Comparison of ENCODE assay signal across 20 cellular contexts in genomic region chr3:108475220-108475782, GRCh38. TPM values are rescaled to one million over a fixed set of nuclear protein-coding genes. Genes with fewer than 3 reads are reported as not detected.
DNase-seq lines count a peak whose midpoint lies in the region; ATAC-seq and TF ChIP-seq lines count a peak whose summit lies in the region.
"Had no signal": no experiment of that assay in that cellular context is flagged by ENCODE, and none has a peak within 500 bp of the region (broad histone marks: within the 10 kb centered on the region; RNA-seq: fewer than 3 reads in every experiment).

No MANE protein-coding gene starts in this region.

- H3K27me3 ChIP-seq in Loucy (ENCODE audit: insufficient read depth, low read length, poor library complexity, severe bottlenecking) (no peaks in the 10 kb centered on the region), dorsolateral prefrontal cortex (no peaks in the 10 kb centered on the region)
- H3K27me3 ChIP-seq: esophagus muscularis mucosa, MG63 had no signal

- no peaks in the 10 kb centered on the region for H3K79me2 ChIP-seq in Loucy (ENCODE audit: insufficient read depth, low read length)

- CTCF ChIA-PET in HEK293T (lab: Yijun Ruan, JAX), result interaction anchor here (0.5 to 1.2 kb wide), 2 partner anchors 11 to 1245 kb away, joined by 3 read pairs; no protein-coding TSS in a partner anchor

- DNase-seq in dorsolateral prefrontal cortex (no peak), hepatic stellate cell (ENCODE audit: low spot score) (no peak), natural killer cell (no peak), HEK293T (ENCODE audit: extremely low spot score) (no peak)
- DNase-seq in activated effector memory CD4-positive, alpha-beta T cell treated with anti-CD3 and anti-CD28 coated beads, Interleukin-2, amount 50 U/mL, for 16 hours, result no peak
- DNase-seq: activated CD8-positive, alpha-beta T cell treated with anti-CD3 and anti-CD28 coated beads, Interleukin-2, amount 10 ng/mL, durations not matched to agents 7 days and 5 days; activated T-cell treated with anti-CD3 and anti-CD28 coated beads, Interleukin-2, amount 50 U/mL, for 72 hours; CD8-positive, alpha-beta memory T cell; DND-41; HFFc6; immature natural killer cell; mesenchymal stem cell; MG63; NCI-H2081 treated with DMSO at 0.1 percent for 48 hours; WERI-Rb-1 had no signal

- no peaks in the 10 kb centered on the region for H3F3A ChIP-seq in Loucy (ENCODE audit: low read depth)

- no peaks in the 10 kb centered on the region for H4K20me1 ChIP-seq in Loucy (ENCODE audit: insufficient read depth, low read length, poor library complexity, severe bottlenecking)

- POLR2A ChIA-PET in HEK293T (lab: Yijun Ruan, JAX), result interaction anchor here (0.7 kb wide), 1 partner anchor 484 kb away, joined by 3 read pairs; no protein-coding TSS in a partner anchor

- TF ChIP-seq CTCF in Loucy (conservative IDR thresholded peaks at IDR 0.05; ENCODE audit: low read length) (no peak), dorsolateral prefrontal cortex (IDR thresholded peaks at IDR 0.05 in 54 of 56, conservative IDR thresholded peaks at IDR 0.05 in 2 of 56; ENCODE audit: low read depth in 1 of 56, partially characterized antibody in 56 of 56) (peak in 1 of 56 donors; percentile 11), natural killer cell (IDR thresholded peaks at IDR 0.05) (no peak)

- H3K27ac Mint-ChIP-seq in natural killer cell, result no peak overlapping the region
- H3K27ac Mint-ChIP-seq: activated CD8-positive, alpha-beta T cell treated with anti-CD3 and anti-CD28 coated beads, Interleukin-2, amount 10 ng/mL, durations not matched to agents 7 days and 5 days; activated T-cell treated with anti-CD3 and anti-CD28 coated beads, Interleukin-2, amount 50 U/mL, for 72 hours; CD8-positive, alpha-beta memory T cell; immature natural killer cell had no signal

- H3K4me3 ChIP-seq in Loucy (ENCODE audit: low read length, poor library complexity, severe bottlenecking), result no peak overlapping the region
- peak overlapping the region in 1 of 59 donors; percentile 14 for H3K4me3 ChIP-seq in dorsolateral prefrontal cortex
- H3K4me3 ChIP-seq: esophagus muscularis mucosa, MG63 had no signal

- H3K36me3 Mint-ChIP-seq in natural killer cell, result no peaks in the 10 kb centered on the region
- H3K36me3 Mint-ChIP-seq: CD8-positive, alpha-beta memory T cell; immature natural killer cell had no signal

- no peaks in the 10 kb centered on the region for H3K9me3 Mint-ChIP-seq in natural killer cell
- H3K9me3 Mint-ChIP-seq: activated T-cell treated with anti-CD3 and anti-CD28 coated beads, Interleukin-2, amount 50 U/mL, for 72 hours; CD8-positive, alpha-beta memory T cell; HFFc6; immature natural killer cell had no signal

- H3K9ac ChIP-seq in Loucy (ENCODE audit: low read depth, low read length, poor library complexity, severe bottlenecking), result no peak overlapping the region

- H3K9me3 ChIP-seq in Loucy (ENCODE audit: insufficient read depth, low read depth, low read length), result no peaks in the 10 kb centered on the region
- H3K9me3 ChIP-seq: esophagus muscularis mucosa, MG63 had no signal

- no peak overlapping the region for H3K4me3 Mint-ChIP-seq in natural killer cell
- H3K4me3 Mint-ChIP-seq: activated CD8-positive, alpha-beta T cell treated with anti-CD3 and anti-CD28 coated beads, Interleukin-2, amount 10 ng/mL, durations not matched to agents 7 days and 5 days; activated T-cell treated with anti-CD3 and anti-CD28 coated beads, Interleukin-2, amount 50 U/mL, for 72 hours; CD8-positive, alpha-beta memory T cell; HFFc6; immature natural killer cell had no signal

- ATAC-seq in GM18499 (IDR thresholded peaks at IDR 0.05; ENCODE audit: insufficient read depth, unreplicated experiment), result peak; percentile 63
- peak; percentile 54 for ATAC-seq in HG02610 (IDR thresholded peaks at IDR 0.05; ENCODE audit: unreplicated experiment)
- no peak for ATAC-seq in natural killer cell
- ATAC-seq: activated CD8-positive, alpha-beta T cell treated with anti-CD3 and anti-CD28 coated beads, Interleukin-2, amount 10 ng/mL, durations not matched to agents 7 days and 5 days; activated T-cell treated with anti-CD3 and anti-CD28 coated beads, Interleukin-2, amount 50 U/mL, for 72 hours; Panc1 had no signal

- H2AFZ ChIP-seq in Loucy (ENCODE audit: low read length), result peak overlapping the region; percentile 57; the same call in 1 of the 2 replicates

- H3K4me2 ChIP-seq in Loucy (ENCODE audit: low read depth, low read length, poor library complexity, severe bottlenecking), result no peak overlapping the region

- peak overlapping the region in 42 of 59 donors; percentile 3 to 79 (median 50) for H3K27ac ChIP-seq in dorsolateral prefrontal cortex
- H3K27ac ChIP-seq: esophagus muscularis mucosa, WERI-Rb-1 had no signal

- no peaks in the 10 kb centered on the region for H3K4me1 Mint-ChIP-seq in natural killer cell

- intact Hi-C loops in dorsolateral prefrontal cortex (cut with DNase I) (loop anchor here (5.0 to 10.0 kb wide), 5 partner anchors 60 to 1240 kb away; partner anchors contain the start of genes CD47 (in 1 of the 2) and IFT57 (in 1 of the 2)), natural killer cell (cut with micrococcal nuclease) (loop anchor here (10.0 kb wide), 2 partner anchors 800 to 900 kb away; no protein-coding TSS in a partner anchor)

- no peaks in the 10 kb centered on the region for H3K36me3 ChIP-seq in Loucy (ENCODE audit: insufficient read depth, low read length)
- H3K36me3 ChIP-seq: esophagus muscularis mucosa, MG63, WERI-Rb-1 had no signal

- no peaks in the 10 kb centered on the region for H3K9me2 ChIP-seq in Loucy (replicated peaks; ENCODE audit: low read depth, low read length)

- H3K4me1 ChIP-seq in Loucy (ENCODE audit: insufficient read depth, low read length, poor library complexity, severe bottlenecking), result no peaks in the 10 kb centered on the region

- H3K27me3 Mint-ChIP-seq in natural killer cell (ENCODE audit: low read depth in 2 of 2), result peaks cover 7 to 27% of the 10 kb centered on the region in 2 donors

TF ChIP-seq in HEK293T, 16 proteins besides CTCF, POLR2A, EP300 and RAD21:
- TF ChIP-seq FOXM1 (IDR thresholded peaks at IDR 0.05; ENCODE audit: borderline replicate concordance) (no peak), ARNT (IDR thresholded peaks at IDR 0.05) (no peak), PKNOX1 (IDR thresholded peaks at IDR 0.05) (no peak), NFRKB (IDR thresholded peaks at IDR 0.05) (no peak), BHLHE40 (IDR thresholded peaks at IDR 0.05; ENCODE audit: borderline replicate concordance) (no peak), SP1 (IDR thresholded peaks at IDR 0.05) (no peak), HDGF (IDR thresholded peaks at IDR 0.05; ENCODE audit: borderline replicate concordance) (no peak), CTBP1 (IDR thresholded peaks at IDR 0.05; ENCODE audit: borderline replicate concordance) (no peak), TARDBP (IDR thresholded peaks at IDR 0.05) (no peak), SUZ12 (IDR thresholded peaks at IDR 0.05) (no peak), ZNF384 (IDR thresholded peaks at IDR 0.05) (no peak), LEF1 (IDR thresholded peaks at IDR 0.05; ENCODE audit: borderline replicate concordance) (no peak), ELF4 (IDR thresholded peaks at IDR 0.05) (no peak), FOXA1 (IDR thresholded peaks at IDR 0.05) (no peak)

RNA-seq across cellular contexts. Expression of gene MYH15, which starts 35.1 kb away (rescaled TPM):
- total RNA-seq in dorsolateral prefrontal cortex, result 1 to 10 TPM in 119 of 120 experiments, under 1 TPM in 1; 1.00 to 5.1 (median 2.2) TPM
- total RNA-seq in natural killer cell, result under 1 TPM in 1 of 3 donors, not detected in 2; 0.05 TPM

Comparison
In these comparisons a context has a peak if more than half of its experiments do, and no peak if none do; other contexts are left out.
1. ATAC-seq: peak in GM18499 (single experiment) and HG02610 (single experiment); none in natural killer cell (0 of 3).